In the genomic region with DNA sequence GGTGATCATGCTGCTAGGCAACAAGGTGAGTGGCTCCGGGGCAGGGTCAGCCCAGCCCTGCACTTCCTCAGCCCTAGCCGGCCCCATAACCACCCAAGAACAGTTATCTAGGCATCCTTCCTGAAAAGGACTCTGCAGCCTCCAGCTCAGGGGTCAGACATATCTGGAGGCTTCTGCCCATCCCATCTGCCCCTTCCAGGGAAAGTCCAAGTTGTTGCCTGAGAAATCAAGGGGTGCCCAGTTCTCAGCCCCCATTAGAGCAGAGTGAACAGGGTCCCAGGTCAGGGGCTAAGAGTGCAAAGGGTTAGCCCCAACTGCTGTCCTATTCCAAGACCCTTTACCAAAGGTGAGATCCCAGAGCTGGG, we compare ENCODE assay signal across 1 cellular context.
TF ChIP-seq lines count a peak whose summit lies in the region.

No MANE protein-coding gene starts in this region.

TF ChIP-seq in HepG2, 621 proteins besides CTCF, POLR2A, EP300 and RAD21 (continued from another document and continues in another):
- TF ChIP-seq, protein P1, sequence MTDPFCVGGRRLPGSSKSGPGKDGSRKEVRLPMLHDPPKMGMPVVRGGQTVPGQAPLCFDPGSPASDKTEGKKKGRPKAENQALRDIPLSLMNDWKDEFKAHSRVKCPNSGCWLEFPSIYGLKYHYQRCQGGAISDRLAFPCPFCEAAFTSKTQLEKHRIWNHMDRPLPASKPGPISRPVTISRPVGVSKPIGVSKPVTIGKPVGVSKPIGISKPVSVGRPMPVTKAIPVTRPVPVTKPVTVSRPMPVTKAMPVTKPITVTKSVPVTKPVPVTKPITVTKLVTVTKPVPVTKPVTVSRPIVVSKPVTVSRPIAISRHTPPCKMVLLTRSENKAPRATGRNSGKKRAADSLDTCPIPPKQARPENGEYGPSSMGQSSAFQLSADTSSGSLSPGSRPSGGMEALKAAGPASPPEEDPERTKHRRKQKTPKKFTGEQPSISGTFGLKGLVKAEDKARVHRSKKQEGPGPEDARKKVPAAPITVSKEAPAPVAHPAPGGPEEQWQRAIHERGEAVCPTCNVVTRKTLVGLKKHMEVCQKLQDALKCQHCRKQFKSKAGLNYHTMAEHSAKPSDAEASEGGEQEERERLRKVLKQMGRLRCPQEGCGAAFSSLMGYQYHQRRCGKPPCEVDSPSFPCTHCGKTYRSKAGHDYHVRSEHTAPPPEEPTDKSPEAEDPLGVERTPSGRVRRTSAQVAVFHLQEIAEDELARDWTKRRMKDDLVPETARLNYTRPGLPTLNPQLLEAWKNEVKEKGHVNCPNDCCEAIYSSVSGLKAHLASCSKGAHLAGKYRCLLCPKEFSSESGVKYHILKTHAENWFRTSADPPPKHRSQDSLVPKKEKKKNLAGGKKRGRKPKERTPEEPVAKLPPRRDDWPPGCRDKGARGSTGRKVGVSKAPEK (CRISPR knock-in tag; IDR thresholded peaks at IDR 0.05; ENCODE audit: borderline replicate concordance) = no peak
- TF ChIP-seq, protein P2, sequence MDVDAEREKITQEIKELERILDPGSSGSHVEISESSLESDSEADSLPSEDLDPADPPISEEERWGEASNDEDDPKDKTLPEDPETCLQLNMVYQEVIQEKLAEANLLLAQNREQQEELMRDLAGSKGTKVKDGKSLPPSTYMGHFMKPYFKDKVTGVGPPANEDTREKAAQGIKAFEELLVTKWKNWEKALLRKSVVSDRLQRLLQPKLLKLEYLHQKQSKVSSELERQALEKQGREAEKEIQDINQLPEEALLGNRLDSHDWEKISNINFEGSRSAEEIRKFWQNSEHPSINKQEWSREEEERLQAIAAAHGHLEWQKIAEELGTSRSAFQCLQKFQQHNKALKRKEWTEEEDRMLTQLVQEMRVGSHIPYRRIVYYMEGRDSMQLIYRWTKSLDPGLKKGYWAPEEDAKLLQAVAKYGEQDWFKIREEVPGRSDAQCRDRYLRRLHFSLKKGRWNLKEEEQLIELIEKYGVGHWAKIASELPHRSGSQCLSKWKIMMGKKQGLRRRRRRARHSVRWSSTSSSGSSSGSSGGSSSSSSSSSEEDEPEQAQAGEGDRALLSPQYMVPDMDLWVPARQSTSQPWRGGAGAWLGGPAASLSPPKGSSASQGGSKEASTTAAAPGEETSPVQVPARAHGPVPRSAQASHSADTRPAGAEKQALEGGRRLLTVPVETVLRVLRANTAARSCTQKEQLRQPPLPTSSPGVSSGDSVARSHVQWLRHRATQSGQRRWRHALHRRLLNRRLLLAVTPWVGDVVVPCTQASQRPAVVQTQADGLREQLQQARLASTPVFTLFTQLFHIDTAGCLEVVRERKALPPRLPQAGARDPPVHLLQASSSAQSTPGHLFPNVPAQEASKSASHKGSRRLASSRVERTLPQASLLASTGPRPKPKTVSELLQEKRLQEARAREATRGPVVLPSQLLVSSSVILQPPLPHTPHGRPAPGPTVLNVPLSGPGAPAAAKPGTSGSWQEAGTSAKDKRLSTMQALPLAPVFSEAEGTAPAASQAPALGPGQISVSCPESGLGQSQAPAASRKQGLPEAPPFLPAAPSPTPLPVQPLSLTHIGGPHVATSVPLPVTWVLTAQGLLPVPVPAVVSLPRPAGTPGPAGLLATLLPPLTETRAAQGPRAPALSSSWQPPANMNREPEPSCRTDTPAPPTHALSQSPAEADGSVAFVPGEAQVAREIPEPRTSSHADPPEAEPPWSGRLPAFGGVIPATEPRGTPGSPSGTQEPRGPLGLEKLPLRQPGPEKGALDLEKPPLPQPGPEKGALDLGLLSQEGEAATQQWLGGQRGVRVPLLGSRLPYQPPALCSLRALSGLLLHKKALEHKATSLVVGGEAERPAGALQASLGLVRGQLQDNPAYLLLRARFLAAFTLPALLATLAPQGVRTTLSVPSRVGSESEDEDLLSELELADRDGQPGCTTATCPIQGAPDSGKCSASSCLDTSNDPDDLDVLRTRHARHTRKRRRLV (CRISPR knock-in tag; IDR thresholded peaks at IDR 0.05) = no peak
- TF ChIP-seq, protein P3, sequence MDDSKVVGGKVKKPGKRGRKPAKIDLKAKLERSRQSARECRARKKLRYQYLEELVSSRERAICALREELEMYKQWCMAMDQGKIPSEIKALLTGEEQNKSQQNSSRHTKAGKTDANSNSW (CRISPR knock-in tag; IDR thresholded peaks at IDR 0.05; ENCODE audit: borderline replicate concordance) = no peak
- TF ChIP-seq ZFX (CRISPR knock-in tag; IDR thresholded peaks at IDR 0.05; ENCODE audit: low read depth) (no peak), SCMH1 (CRISPR knock-in tag; IDR thresholded peaks at IDR 0.05; ENCODE audit: borderline replicate concordance) (no peak), ZNF382 (CRISPR knock-in tag; IDR thresholded peaks at IDR 0.05; ENCODE audit: borderline replicate concordance) (no peak), TMF1 (CRISPR knock-in tag; IDR thresholded peaks at IDR 0.05; ENCODE audit: low read depth) (no peak), HNRNPLL (IDR thresholded peaks at IDR 0.05; ENCODE audit: low read depth, low read length, poor library complexity, severe bottlenecking) (no peak), ZNF549 (CRISPR knock-in tag; IDR thresholded peaks at IDR 0.05) (no peak), CBX1 (IDR thresholded peaks at IDR 0.05; ENCODE audit: low read depth) (no peak), RBAK (CRISPR knock-in tag; IDR thresholded peaks at IDR 0.05) (no peak), KLF13 (CRISPR knock-in tag; IDR thresholded peaks at IDR 0.05) (0 out of 2 replicates have a peak, but pooled peaks have one; percentile 55), ZFP90 (CRISPR knock-in tag; IDR thresholded peaks at IDR 0.05; ENCODE audit: borderline replicate concordance) (no peak), KMT2B (CRISPR knock-in tag; IDR thresholded peaks at IDR 0.05) (no peak), ZNF296 (CRISPR knock-in tag; conservative IDR thresholded peaks at IDR 0.05) (0 out of 2 replicates have a peak, but pooled peaks have one; percentile 23), ZNF205 (CRISPR knock-in tag; IDR thresholded peaks at IDR 0.05) (no peak), ZNF879 (CRISPR knock-in tag; IDR thresholded peaks at IDR 0.05) (no peak), ZNF441 (CRISPR knock-in tag; IDR thresholded peaks at IDR 0.05; ENCODE audit: borderline replicate concordance) (no peak), KMT2A (CRISPR knock-in tag; IDR thresholded peaks at IDR 0.05) (no peak), KLF15 (CRISPR knock-in tag; IDR thresholded peaks at IDR 0.05; ENCODE audit: borderline replicate concordance) (no peak), ZNF768 (CRISPR knock-in tag; IDR thresholded peaks at IDR 0.05) (no peak), POLR2AphosphoS5 (IDR thresholded peaks at IDR 0.05; ENCODE audit: low read depth, low read length) (no peak), CENPT (CRISPR knock-in tag; IDR thresholded peaks at IDR 0.05; ENCODE audit: low read depth) (no peak), NFE2 (CRISPR knock-in tag; IDR thresholded peaks at IDR 0.05) (no peak), KAT2B (IDR thresholded peaks at IDR 0.05; ENCODE audit: borderline replicate concordance, low read depth, low read length) (no peak), MTF2 (CRISPR knock-in tag; IDR thresholded peaks at IDR 0.05; ENCODE audit: borderline replicate concordance) (no peak), ONECUT2 (CRISPR knock-in tag; IDR thresholded peaks at IDR 0.05) (no peak), SP5 (CRISPR knock-in tag; IDR thresholded peaks at IDR 0.05; ENCODE audit: borderline replicate concordance, low read depth) (no peak)
- TF ChIP-seq, protein P4, sequence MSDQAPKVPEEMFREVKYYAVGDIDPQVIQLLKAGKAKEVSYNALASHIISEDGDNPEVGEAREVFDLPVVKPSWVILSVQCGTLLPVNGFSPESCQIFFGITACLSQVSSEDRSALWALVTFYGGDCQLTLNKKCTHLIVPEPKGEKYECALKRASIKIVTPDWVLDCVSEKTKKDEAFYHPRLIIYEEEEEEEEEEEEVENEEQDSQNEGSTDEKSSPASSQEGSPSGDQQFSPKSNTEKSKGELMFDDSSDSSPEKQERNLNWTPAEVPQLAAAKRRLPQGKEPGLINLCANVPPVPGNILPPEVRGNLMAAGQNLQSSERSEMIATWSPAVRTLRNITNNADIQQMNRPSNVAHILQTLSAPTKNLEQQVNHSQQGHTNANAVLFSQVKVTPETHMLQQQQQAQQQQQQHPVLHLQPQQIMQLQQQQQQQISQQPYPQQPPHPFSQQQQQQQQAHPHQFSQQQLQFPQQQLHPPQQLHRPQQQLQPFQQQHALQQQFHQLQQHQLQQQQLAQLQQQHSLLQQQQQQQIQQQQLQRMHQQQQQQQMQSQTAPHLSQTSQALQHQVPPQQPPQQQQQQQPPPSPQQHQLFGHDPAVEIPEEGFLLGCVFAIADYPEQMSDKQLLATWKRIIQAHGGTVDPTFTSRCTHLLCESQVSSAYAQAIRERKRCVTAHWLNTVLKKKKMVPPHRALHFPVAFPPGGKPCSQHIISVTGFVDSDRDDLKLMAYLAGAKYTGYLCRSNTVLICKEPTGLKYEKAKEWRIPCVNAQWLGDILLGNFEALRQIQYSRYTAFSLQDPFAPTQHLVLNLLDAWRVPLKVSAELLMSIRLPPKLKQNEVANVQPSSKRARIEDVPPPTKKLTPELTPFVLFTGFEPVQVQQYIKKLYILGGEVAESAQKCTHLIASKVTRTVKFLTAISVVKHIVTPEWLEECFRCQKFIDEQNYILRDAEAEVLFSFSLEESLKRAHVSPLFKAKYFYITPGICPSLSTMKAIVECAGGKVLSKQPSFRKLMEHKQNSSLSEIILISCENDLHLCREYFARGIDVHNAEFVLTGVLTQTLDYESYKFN (CRISPR knock-in tag; conservative IDR thresholded peaks at IDR 0.05) = no peak
- TF ChIP-seq, protein P5, sequence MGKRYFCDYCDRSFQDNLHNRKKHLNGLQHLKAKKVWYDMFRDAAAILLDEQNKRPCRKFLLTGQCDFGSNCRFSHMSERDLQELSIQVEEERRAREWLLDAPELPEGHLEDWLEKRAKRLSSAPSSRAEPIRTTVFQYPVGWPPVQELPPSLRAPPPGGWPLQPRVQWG (CRISPR knock-in tag; IDR thresholded peaks at IDR 0.05; ENCODE audit: borderline replicate concordance, low read depth) = 0 out of 2 replicates have a peak, but pooled peaks have one; percentile 45
- TF ChIP-seq, protein P6, sequence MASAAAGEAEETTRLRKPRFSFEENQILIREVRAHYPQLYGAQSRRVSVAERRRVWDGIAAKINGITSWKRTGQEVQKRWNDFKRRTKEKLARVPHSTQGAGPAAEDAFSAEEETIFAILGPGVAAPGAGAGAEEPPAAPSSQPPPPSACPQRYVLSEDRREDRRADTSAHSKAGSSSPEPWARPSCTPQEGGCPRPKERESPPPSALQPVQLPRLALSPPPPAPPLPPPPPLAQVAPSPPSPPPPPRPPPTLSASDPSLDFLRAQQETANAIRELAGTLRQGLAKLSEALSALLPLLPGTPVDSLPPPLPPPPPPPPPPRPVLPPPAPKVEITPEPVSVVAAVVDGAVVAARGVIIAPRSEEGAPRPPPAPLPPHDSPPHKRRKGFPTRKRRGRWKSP (CRISPR knock-in tag; IDR thresholded peaks at IDR 0.05) = no peak
- TF ChIP-seq, protein P7, sequence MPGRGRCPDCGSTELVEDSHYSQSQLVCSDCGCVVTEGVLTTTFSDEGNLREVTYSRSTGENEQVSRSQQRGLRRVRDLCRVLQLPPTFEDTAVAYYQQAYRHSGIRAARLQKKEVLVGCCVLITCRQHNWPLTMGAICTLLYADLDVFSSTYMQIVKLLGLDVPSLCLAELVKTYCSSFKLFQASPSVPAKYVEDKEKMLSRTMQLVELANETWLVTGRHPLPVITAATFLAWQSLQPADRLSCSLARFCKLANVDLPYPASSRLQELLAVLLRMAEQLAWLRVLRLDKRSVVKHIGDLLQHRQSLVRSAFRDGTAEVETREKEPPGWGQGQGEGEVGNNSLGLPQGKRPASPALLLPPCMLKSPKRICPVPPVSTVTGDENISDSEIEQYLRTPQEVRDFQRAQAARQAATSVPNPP (CRISPR knock-in tag; IDR thresholded peaks at IDR 0.05) = no peak
- TF ChIP-seq, protein P8, sequence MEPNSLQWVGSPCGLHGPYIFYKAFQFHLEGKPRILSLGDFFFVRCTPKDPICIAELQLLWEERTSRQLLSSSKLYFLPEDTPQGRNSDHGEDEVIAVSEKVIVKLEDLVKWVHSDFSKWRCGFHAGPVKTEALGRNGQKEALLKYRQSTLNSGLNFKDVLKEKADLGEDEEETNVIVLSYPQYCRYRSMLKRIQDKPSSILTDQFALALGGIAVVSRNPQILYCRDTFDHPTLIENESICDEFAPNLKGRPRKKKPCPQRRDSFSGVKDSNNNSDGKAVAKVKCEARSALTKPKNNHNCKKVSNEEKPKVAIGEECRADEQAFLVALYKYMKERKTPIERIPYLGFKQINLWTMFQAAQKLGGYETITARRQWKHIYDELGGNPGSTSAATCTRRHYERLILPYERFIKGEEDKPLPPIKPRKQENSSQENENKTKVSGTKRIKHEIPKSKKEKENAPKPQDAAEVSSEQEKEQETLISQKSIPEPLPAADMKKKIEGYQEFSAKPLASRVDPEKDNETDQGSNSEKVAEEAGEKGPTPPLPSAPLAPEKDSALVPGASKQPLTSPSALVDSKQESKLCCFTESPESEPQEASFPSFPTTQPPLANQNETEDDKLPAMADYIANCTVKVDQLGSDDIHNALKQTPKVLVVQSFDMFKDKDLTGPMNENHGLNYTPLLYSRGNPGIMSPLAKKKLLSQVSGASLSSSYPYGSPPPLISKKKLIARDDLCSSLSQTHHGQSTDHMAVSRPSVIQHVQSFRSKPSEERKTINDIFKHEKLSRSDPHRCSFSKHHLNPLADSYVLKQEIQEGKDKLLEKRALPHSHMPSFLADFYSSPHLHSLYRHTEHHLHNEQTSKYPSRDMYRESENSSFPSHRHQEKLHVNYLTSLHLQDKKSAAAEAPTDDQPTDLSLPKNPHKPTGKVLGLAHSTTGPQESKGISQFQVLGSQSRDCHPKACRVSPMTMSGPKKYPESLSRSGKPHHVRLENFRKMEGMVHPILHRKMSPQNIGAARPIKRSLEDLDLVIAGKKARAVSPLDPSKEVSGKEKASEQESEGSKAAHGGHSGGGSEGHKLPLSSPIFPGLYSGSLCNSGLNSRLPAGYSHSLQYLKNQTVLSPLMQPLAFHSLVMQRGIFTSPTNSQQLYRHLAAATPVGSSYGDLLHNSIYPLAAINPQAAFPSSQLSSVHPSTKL (CRISPR knock-in tag; IDR thresholded peaks at IDR 0.05) = no peak
- TF ChIP-seq, protein P9, sequence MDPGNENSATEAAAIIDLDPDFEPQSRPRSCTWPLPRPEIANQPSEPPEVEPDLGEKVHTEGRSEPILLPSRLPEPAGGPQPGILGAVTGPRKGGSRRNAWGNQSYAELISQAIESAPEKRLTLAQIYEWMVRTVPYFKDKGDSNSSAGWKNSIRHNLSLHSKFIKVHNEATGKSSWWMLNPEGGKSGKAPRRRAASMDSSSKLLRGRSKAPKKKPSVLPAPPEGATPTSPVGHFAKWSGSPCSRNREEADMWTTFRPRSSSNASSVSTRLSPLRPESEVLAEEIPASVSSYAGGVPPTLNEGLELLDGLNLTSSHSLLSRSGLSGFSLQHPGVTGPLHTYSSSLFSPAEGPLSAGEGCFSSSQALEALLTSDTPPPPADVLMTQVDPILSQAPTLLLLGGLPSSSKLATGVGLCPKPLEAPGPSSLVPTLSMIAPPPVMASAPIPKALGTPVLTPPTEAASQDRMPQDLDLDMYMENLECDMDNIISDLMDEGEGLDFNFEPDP (CRISPR knock-in tag; conservative IDR thresholded peaks at IDR 0.05) = no peak
- TF ChIP-seq, protein P10, sequence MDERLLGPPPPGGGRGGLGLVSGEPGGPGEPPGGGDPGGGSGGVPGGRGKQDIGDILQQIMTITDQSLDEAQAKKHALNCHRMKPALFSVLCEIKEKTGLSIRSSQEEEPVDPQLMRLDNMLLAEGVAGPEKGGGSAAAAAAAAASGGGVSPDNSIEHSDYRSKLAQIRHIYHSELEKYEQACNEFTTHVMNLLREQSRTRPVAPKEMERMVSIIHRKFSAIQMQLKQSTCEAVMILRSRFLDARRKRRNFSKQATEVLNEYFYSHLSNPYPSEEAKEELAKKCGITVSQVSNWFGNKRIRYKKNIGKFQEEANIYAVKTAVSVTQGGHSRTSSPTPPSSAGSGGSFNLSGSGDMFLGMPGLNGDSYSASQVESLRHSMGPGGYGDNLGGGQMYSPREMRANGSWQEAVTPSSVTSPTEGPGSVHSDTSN (CRISPR knock-in tag; IDR thresholded peaks at IDR 0.05) = no peak
- TF ChIP-seq, protein P11, sequence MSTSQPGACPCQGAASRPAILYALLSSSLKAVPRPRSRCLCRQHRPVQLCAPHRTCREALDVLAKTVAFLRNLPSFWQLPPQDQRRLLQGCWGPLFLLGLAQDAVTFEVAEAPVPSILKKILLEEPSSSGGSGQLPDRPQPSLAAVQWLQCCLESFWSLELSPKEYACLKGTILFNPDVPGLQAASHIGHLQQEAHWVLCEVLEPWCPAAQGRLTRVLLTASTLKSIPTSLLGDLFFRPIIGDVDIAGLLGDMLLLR (CRISPR knock-in tag; IDR thresholded peaks at IDR 0.05) = no peak
